Comparison of ENCODE assay signal across 9 cellular contexts in genomic region chr7:100358027-100358856, GRCh38. TPM values are rescaled to one million over a fixed set of nuclear protein-coding genes. Genes with fewer than 3 reads are reported as not detected.
DNase-seq lines count a peak whose midpoint lies in the region; ATAC-seq and TF ChIP-seq lines count a peak whose summit lies in the region.
"Had no signal": no experiment of that assay in that cellular context is flagged by ENCODE, and none has a peak within 500 bp of the region (broad histone marks: within the 10 kb centered on the region; RNA-seq: fewer than 3 reads in every experiment).

Gene PILRB (plus strand): TSS chr7:100358117. CDS start chr7:100358303, 186 bp downstream.

- DNase-seq in T-cell (no peak), cardiac septum (ENCODE audit: low spot score) (no peak), gastrocnemius medialis (no peak), epidermal melanocyte (ENCODE audit: insufficient read length, low spot score) (no peak)
- no peak for DNase-seq in activated CD4-positive, CD25-positive, alpha-beta regulatory T cell (lab: John Stamatoyannopoulos, UW)
- DNase-seq: NCI-H510A treated with DMSO at 0.1 percent for 48 hours had no signal

- peaks cover 5 to 8% (median 6%) of the 10 kb centered on the region in 3 donors for H3K4me1 Mint-ChIP-seq in T-cell

- no peak for TF ChIP-seq CTCF in gastrocnemius medialis (IDR thresholded peaks at IDR 0.05 in 4 of 5, conservative IDR thresholded peaks at IDR 0.05 in 1 of 5)

- POLR2A ChIA-PET in T-cell (lab: Charles Lee): no interaction called here

- in situ Hi-C loops in gastrocnemius medialis (cut with MboI; ENCODE audit: low sequenced_read_pairs in 4 of 4): no loop called here

- no peak within 1 kb of the TSS for H3K4me3 Mint-ChIP-seq in T-cell

- H3K9me3 ChIP-seq in gastrocnemius medialis: no peaks in the 10 kb centered on the region

- no peaks in the 10 kb centered on the region for H3K27me3 Mint-ChIP-seq in T-cell

- no peak within 1 kb of the TSS for H3K4me3 ChIP-seq in gastrocnemius medialis

- intact Hi-C loops in cardiac septum (cut with DNase I): no loop called here
- intact Hi-C loops in gastrocnemius medialis (cut with DNase I; ENCODE audit: low total_unique reads): no loop called here

- H3K9me3 Mint-ChIP-seq in T-cell: no peaks in the 10 kb centered on the region

- H3K27ac Mint-ChIP-seq in T-cell: no peak within 1 kb of the TSS

- peak; percentile 62 for ATAC-seq in GM18861 (IDR thresholded peaks at IDR 0.05; ENCODE audit: unreplicated experiment)
- no peak for ATAC-seq in T-cell (replicated peaks in 1 of 4)
- no peak for ATAC-seq in gastrocnemius medialis
- ATAC-seq in GM21423 (IDR thresholded peaks at IDR 0.05; ENCODE audit: unreplicated experiment): no peak
- ATAC-seq in HG03442 (IDR thresholded peaks at IDR 0.05; ENCODE audit: unreplicated experiment): no peak

- TF ChIP-seq POLR2A in gastrocnemius medialis (IDR thresholded peaks at IDR 0.05): no peak

- H3K4me1 ChIP-seq in gastrocnemius medialis: no peaks in the 10 kb centered on the region

- H3K36me3 ChIP-seq in gastrocnemius medialis: peaks cover 0 to 100% of the 10 kb centered on the region in 2 donors

- CTCF ChIA-PET in T-cell (lab: Charles Lee): interaction anchor here in 1 of 2 donors (0.7 kb wide), 1 partner anchor 369 kb away, joined by 3 read pairs; no protein-coding TSS in a partner anchor

- no peaks in the 10 kb centered on the region for H3K27me3 ChIP-seq in gastrocnemius medialis

- peaks cover 38% of the 10 kb centered on the region for H3K36me3 Mint-ChIP-seq in T-cell

- H3K27ac ChIP-seq in gastrocnemius medialis: no peak within 1 kb of the TSS

RNA-seq across cellular contexts. Expression of gene PILRB, which starts in this region (rescaled TPM):
- total RNA-seq in T-cell (100 to 1,000 TPM in 3 of 5 donors, 10 to 100 TPM in 2; 91.2 to 117 (median 102) TPM), cardiac septum (11.6 TPM), gastrocnemius medialis (10 to 100 TPM; 11.8 to 32.4 (median 20.8) TPM)
